ENCODE assay signal across 16 cellular contexts in the genomic region with DNA sequence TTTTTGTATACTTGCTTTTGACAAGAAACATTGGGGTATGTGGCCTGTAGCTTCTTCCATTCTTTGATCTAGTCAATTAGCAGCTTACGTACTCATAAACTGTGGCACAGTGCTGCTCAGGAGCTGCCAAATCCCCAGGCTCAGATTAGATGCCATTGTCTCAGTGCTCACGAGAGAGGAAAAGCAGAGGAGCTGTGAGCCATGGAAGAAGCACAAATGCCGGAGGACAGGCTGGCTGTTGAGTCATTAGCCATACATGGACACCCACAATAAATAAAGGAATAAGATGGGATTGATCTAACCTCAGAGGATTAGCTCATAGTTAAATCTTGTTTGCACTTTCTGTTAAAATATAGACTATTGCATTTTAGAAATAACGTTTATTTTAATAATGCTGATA.
DNase-seq lines count a peak whose midpoint lies in the region; ATAC-seq and TF ChIP-seq lines count a peak whose summit lies in the region.
"Had no signal": no experiment of that assay in that cellular context is flagged by ENCODE, and none has a peak within 500 bp of the region (broad histone marks: within the 10 kb centered on the region; RNA-seq: fewer than 3 reads in every experiment).

No MANE protein-coding gene starts in this region.

- peaks cover 6% of the 10 kb centered on the region; the same call in 1 of the 2 replicates for H3K9me1 ChIP-seq in IMR-90 (ENCODE audit: insufficient read depth, low read length)

- H4K8ac ChIP-seq in IMR-90 (ENCODE audit: low read depth in 2 of 2, low read length in 2 of 2), result peak overlapping the region; percentile 22 to 76; a peak in 3 of 4 replicates

- POLR2A ChIA-PET in IMR-90 (lab: Charles Lee; ENCODE audit: unreplicated experiment), result no interaction called here

- no CpG with 5 or more reads among the region's 4 CpGs for WGBS in IMR-90 (ENCODE audit: extremely low coverage in 2 of 2, insufficient read length in 1 of 2), 2 experiments

- H3K4me1 ChIP-seq in IMR-90 (ENCODE audit: control insufficient read depth, insufficient read depth, low read length), result peaks cover 6% of the 10 kb centered on the region
- H3K4me1 ChIP-seq: left lung, pancreas had no signal

- H4K20me1 ChIP-seq in IMR-90 (ENCODE audit: insufficient read depth, low read length), result no peaks in the 10 kb centered on the region

- peak overlapping the region; percentile 84; the same call in 1 of the 2 replicates for H3K18ac ChIP-seq in IMR-90 (ENCODE audit: low read depth, low read length)

- TF ChIP-seq CTCF in AG10803 (conservative IDR thresholded peaks at IDR 0.05; ENCODE audit: low read length), result no peak
- no peak for TF ChIP-seq CTCF in IMR-90 (conservative IDR thresholded peaks at IDR 0.05; ENCODE audit: low read depth, low read length)
- no peak for TF ChIP-seq CTCF in choroid plexus epithelial cell (conservative IDR thresholded peaks at IDR 0.05; ENCODE audit: low read depth, low read length)
- TF ChIP-seq CTCF in type B pancreatic cell (conservative IDR thresholded peaks at IDR 0.05), result no peak

- no peak overlapping the region for H3K27ac Mint-ChIP-seq in type B pancreatic cell
- H3K27ac Mint-ChIP-seq: activated T-cell treated with anti-CD3 and anti-CD28 coated beads, Interleukin-2, amount 50 U/mL, for 72 hours had no signal

- no peaks in the 10 kb centered on the region for H3K9me3 ChIP-seq in IMR-90 (ENCODE audit: control insufficient read depth, insufficient read depth, low read length)
- H3K9me3 ChIP-seq: pancreas had no signal

- intact Hi-C loops in IMR-90 (cut with micrococcal nuclease), result loop anchor here (5.0 kb wide), 2 partner anchors 120 to 370 kb away; a partner anchor contains a TSS

- peak overlapping the region; percentile 67 for H2AFZ ChIP-seq in IMR-90 (replicated peaks; ENCODE audit: low read length, poor library complexity)

- no peak overlapping the region for H2AK5ac ChIP-seq in IMR-90 (ENCODE audit: low read depth, low read length)

- H3K27me3 Mint-ChIP-seq in type B pancreatic cell, result no peaks in the 10 kb centered on the region

- dilution Hi-C loops in IMR-90 (cut with HindIII; ENCODE audit: low sequenced_read_pairs, unreplicated experiment), result no loop called here

- peak overlapping the region; percentile 72 for H4K5ac ChIP-seq in IMR-90 (ENCODE audit: low read depth, low read length)

- H2BK120ac ChIP-seq in IMR-90 (ENCODE audit: low read depth, low read length), result peak overlapping the region; percentile 93

- H3K4me1 Mint-ChIP-seq in type B pancreatic cell (ENCODE audit: unreplicated experiment), result peaks cover 25% of the 10 kb centered on the region

- no peaks in the 10 kb centered on the region for H3K27me3 ChIP-seq in IMR-90 (ENCODE audit: control insufficient read depth, insufficient read depth, low read length)
- H3K27me3 ChIP-seq: left lung, pancreas had no signal

- no peak for TF ChIP-seq POLR2A in IMR-90 (IDR thresholded peaks at IDR 0.05; ENCODE audit: low read depth, low read length)

- H3K36me3 ChIP-seq in IMR-90 (ENCODE audit: control insufficient read depth, insufficient read depth, low read length), result no peaks in the 10 kb centered on the region
- H3K36me3 ChIP-seq: left lung, pancreas had no signal

- BruUV-seq in IMR-90 (replicated peaks; lab: Mats Ljungman, UMichigan), result no TSS peak

- H2BK15ac ChIP-seq in IMR-90 (ENCODE audit: low read depth, low read length), result peak overlapping the region; percentile 75; the same call in 2 of the 3 replicates

- no peaks in the 10 kb centered on the region for H3K79me1 ChIP-seq in IMR-90 (ENCODE audit: low read depth in 1 of 2, low read length in 2 of 2)

- H3K36me3 Mint-ChIP-seq in type B pancreatic cell, result no peaks in the 10 kb centered on the region

- peak overlapping the region; percentile 42; the same call in 1 of the 2 replicates for H3K56ac ChIP-seq in IMR-90 (ENCODE audit: extremely low read depth, insufficient read depth, low read length)

- H3K9me3 Mint-ChIP-seq in type B pancreatic cell, result no peaks in the 10 kb centered on the region

- no peak overlapping the region for H3K4me3 ChIP-seq in AG10803 (ENCODE audit: low read length)
- no peak overlapping the region for H3K4me3 ChIP-seq in IMR-90 (ENCODE audit: insufficient read depth, low read depth, low read length)
- no peak overlapping the region for H3K4me3 ChIP-seq in choroid plexus epithelial cell (ENCODE audit: low read depth, low read length)
- H3K4me3 ChIP-seq: left lung, pancreas had no signal

- H2BK5ac ChIP-seq in IMR-90 (ENCODE audit: low read depth, low read length, poor library complexity, severe bottlenecking), result peak overlapping the region; percentile 69

- in situ Hi-C loops in IMR-90 (cut with MboI; ENCODE audit: low sequenced_read_pairs), result no loop called here

- H3K4ac ChIP-seq in IMR-90 (ENCODE audit: low read depth, low read length), result peak overlapping the region; percentile 79

- H2BK20ac ChIP-seq in IMR-90 (ENCODE audit: low read depth, low read length), result peak overlapping the region; percentile 86; the same call in 1 of the 2 replicates

- H3K14ac ChIP-seq in IMR-90 (replicated peaks; ENCODE audit: low read depth, low read length), result peak overlapping the region; percentile 57

- TF ChIP-seq RAD21 in IMR-90 (IDR thresholded peaks at IDR 0.05; ENCODE audit: low read length), result no peak

- H4K91ac ChIP-seq in IMR-90 (ENCODE audit: insufficient read depth, low read depth, low read length), result peak overlapping the region; percentile 74

- peak overlapping the region; percentile 0 for H2AK9ac ChIP-seq in IMR-90 (replicated peaks; ENCODE audit: low read depth, low read length, poor library complexity)

- peak overlapping the region; percentile 69 for H3K27ac ChIP-seq in IMR-90 (ENCODE audit: insufficient read depth, low read length)
- H3K27ac ChIP-seq: left lung, pancreas had no signal

- peak overlapping the region; percentile 58 for H3K4me2 ChIP-seq in IMR-90 (ENCODE audit: low read depth, low read length)

- peak; percentile 81 for ATAC-seq in IMR-90 (ENCODE audit: low read depth)
- ATAC-seq: activated T-cell treated with anti-CD3 and anti-CD28 coated beads, Interleukin-2, amount 50 U/mL, for 72 hours; left lung; pancreas had no signal

- H3K4me3 Mint-ChIP-seq in type B pancreatic cell, result no peak overlapping the region
- H3K4me3 Mint-ChIP-seq: activated T-cell treated with anti-CD3 and anti-CD28 coated beads, Interleukin-2, amount 50 U/mL, for 72 hours had no signal

- CTCF ChIA-PET in IMR-90 (lab: Yijun Ruan, JAX), result interaction anchor here (0.6 kb wide), 1 partner anchor 349 kb away, joined by 3 read pairs; no protein-coding TSS in a partner anchor

- H3K23ac ChIP-seq in IMR-90 (ENCODE audit: low read depth, low read length), result peak overlapping the region; percentile 50; the same call in 1 of the 2 replicates

- H3K9ac ChIP-seq in IMR-90 (ENCODE audit: low read depth, low read length), result peak overlapping the region; percentile 73; the same call in 1 of the 2 replicates

- DNase-seq in AG10803 (ENCODE audit: low read depth), result peak; percentile 49
- peak; percentile 83 for DNase-seq in IMR-90
- DNase-seq in choroid plexus epithelial cell (ENCODE audit: low read depth), result peak; percentile 23
- peak; percentile 73 for DNase-seq in iris pigment epithelial cell (ENCODE audit: low read depth)
- DNase-seq in KG1 (lab: John Stamatoyannopoulos, UW), result no peak
- DNase-seq in NOMO-1 (lab: John Stamatoyannopoulos, UW; ENCODE audit: unreplicated experiment in 2 of 2), result no peak
- no peak for DNase-seq in type B pancreatic cell (ENCODE audit: extremely low spot score, unreplicated experiment)
- no peak for DNase-seq in NCI-H1417 (lab: John Stamatoyannopoulos, UW)
- DNase-seq: activated CD8-positive, alpha-beta memory T cell treated with anti-CD3 and anti-CD28 coated beads for 24 hours; activated T-cell treated with anti-CD3 and anti-CD28 coated beads, Interleukin-2, amount 50 U/mL, for 72 hours; caudate nucleus; effector CD4-positive, alpha-beta T cell; left lung; NCI-H146; pancreas; T-helper 9 cell had no signal

TF ChIP-seq in IMR-90, 13 proteins besides CTCF, POLR2A, EP300 and RAD21:
- TF ChIP-seq MXI1 (IDR thresholded peaks at IDR 0.05; ENCODE audit: borderline replicate concordance, low read depth, low read length) (no peak), CEBPB (IDR thresholded peaks at IDR 0.05; ENCODE audit: low read depth, low read length) (0 out of 2 replicates have a peak, but pooled peaks have one; percentile 11), BHLHE40 (IDR thresholded peaks at IDR 0.05; ENCODE audit: low read depth, low read length) (peak; percentile 78), FOS (IDR thresholded peaks at IDR 0.05; ENCODE audit: low read depth, low read length) (0 out of 2 replicates have a peak, but pooled peaks have one; percentile 10)
TF ChIP-seq in IMR-90: peak in this region for 3.

Comparison
In these comparisons a context has a peak if more than half of its experiments do, and no peak if none do; other contexts are left out.
1. DNase-seq: peak in AG10803 (single experiment), IMR-90 (single experiment), choroid plexus epithelial cell (single experiment) and iris pigment epithelial cell (single experiment); none in KG1 (single experiment), NOMO-1 (0 of 2), type B pancreatic cell (single experiment) and NCI-H1417 (0 of 3).